ENCODE assay signal across 16 cellular contexts in genomic region chr13:73406454-73406853, GRCh38.
A peak's percentile ranks its signal among the peaks of the same experiment; 100 is the strongest.
DNase-seq lines count a peak whose midpoint lies in the region; ATAC-seq and TF ChIP-seq lines count a peak whose summit lies in the region.
"Had no signal": no experiment of that assay in that cellular context is flagged by ENCODE, and none has a peak within 500 bp of the region (broad histone marks: within the 10 kb centered on the region; RNA-seq: fewer than 3 reads in every experiment).

No MANE protein-coding gene starts in this region.

- H3K27ac ChIP-seq in RWPE2 (ENCODE audit: poor library complexity, severe bottlenecking) (peak overlapping the region; percentile 9), foreskin keratinocyte (peak overlapping the region; percentile 54)

- TF ChIP-seq CTCF in RWPE2 (IDR thresholded peaks at IDR 0.05; ENCODE audit: poor library complexity, severe bottlenecking) (no peak), epithelial cell of esophagus (IDR thresholded peaks at IDR 0.05; ENCODE audit: insufficient read depth, low read depth, low read length, missing control alignments) (no peak), foreskin keratinocyte (conservative IDR thresholded peaks at IDR 0.05) (no peak)

- no peak for ATAC-seq in RWPE2 (ENCODE audit: low read depth)
- ATAC-seq in foreskin keratinocyte, result peak; percentile 26
- ATAC-seq: HepG2 had no signal

- no peaks in the 10 kb centered on the region for H3K9me3 ChIP-seq in RWPE2 (ENCODE audit: severe bottlenecking)
- H3K9me3 ChIP-seq: BE2C, Caco-2 had no signal

- peaks cover 10% of the 10 kb centered on the region for H3K4me1 ChIP-seq in RWPE2 (ENCODE audit: insufficient read depth, poor library complexity, severe bottlenecking)
- H3K4me1 ChIP-seq in foreskin keratinocyte, result peaks cover 27% of the 10 kb centered on the region
- H3K4me1 ChIP-seq: BE2C, Caco-2 had no signal

- no peaks in the 10 kb centered on the region for H3K36me3 ChIP-seq in RWPE2 (ENCODE audit: low read depth)
- H3K36me3 ChIP-seq: BE2C had no signal

- H3K4me3 ChIP-seq in RWPE2 (ENCODE audit: severe bottlenecking) (no peak overlapping the region), epithelial cell of esophagus (ENCODE audit: low read length) (no peak overlapping the region)

- H3K27me3 ChIP-seq in RWPE2 (ENCODE audit: insufficient read depth, poor library complexity, severe bottlenecking) (no peaks in the 10 kb centered on the region), foreskin keratinocyte (no peaks in the 10 kb centered on the region)
- H3K27me3 ChIP-seq: BE2C had no signal

- no peak for DNase-seq in RWPE2 (ENCODE audit: low spot score)
- DNase-seq in epithelial cell of esophagus (ENCODE audit: low read depth), result peak; percentile 77
- DNase-seq in foreskin keratinocyte, result no peak
- no peak for DNase-seq in HuH-7 (ENCODE audit: low spot score)
- no peak for DNase-seq in ecto neural progenitor cell (ENCODE audit: low spot score)
- no peak for DNase-seq in NCI-H446 treated with DMSO at 0.1 percent for 48 hours (lab: John Stamatoyannopoulos, UW)
- DNase-seq: ACHN; BE2C; C1 segment of cervical spinal cord; Caco-2; CD4-positive, CD25-positive, alpha-beta regulatory T cell; CD8-positive, alpha-beta memory T cell; DMS79 treated with DMSO at 0.1 percent for 48 hours; GF-D8; H9 had no signal
